23 cellular contexts compared by ENCODE assay signal in the genomic region with DNA sequence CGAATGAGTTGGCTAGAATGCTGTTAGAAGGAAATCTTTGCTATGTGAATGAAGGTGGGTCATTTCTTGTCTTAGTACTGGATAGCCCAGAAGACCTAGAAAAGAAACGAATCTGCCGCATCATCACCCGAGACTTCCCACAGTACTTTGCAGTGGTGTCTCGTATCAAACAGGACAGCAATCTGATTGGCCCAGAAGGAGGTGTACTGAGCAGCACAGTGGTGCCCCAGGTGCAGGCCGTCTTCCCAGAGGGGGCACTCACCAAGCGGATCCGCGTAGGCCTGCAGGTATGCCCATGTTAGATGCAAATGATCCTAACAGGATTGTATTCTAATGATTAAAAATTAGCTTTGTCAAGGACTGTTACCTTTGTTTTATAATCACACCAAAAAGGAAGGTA.
A peak's percentile ranks its signal among the peaks of the same experiment; 100 is the strongest.
DNase-seq lines count a peak whose midpoint lies in the region; ATAC-seq, FAIRE-seq and TF ChIP-seq lines count a peak whose summit lies in the region.
"Had no signal": no experiment of that assay in that cellular context is flagged by ENCODE, and none has a peak within 500 bp of the region (broad histone marks: within the 10 kb centered on the region; RNA-seq: fewer than 3 reads in every experiment).

No MANE protein-coding gene starts in this region.

- no peaks in the 10 kb centered on the region for H3K79me2 ChIP-seq in GM23338 (replicated peaks; ENCODE audit: insufficient read depth)
- no peaks in the 10 kb centered on the region for H3K79me2 ChIP-seq in H1 (ENCODE audit: control insufficient read depth in 1 of 2, insufficient read depth in 2 of 2, low read length in 2 of 2)
- H3K79me2 ChIP-seq in mesendoderm (ENCODE audit: control insufficient read depth, insufficient read depth, low read length), result no peaks in the 10 kb centered on the region

- no peak overlapping the region for H3K14ac ChIP-seq in H1 (ENCODE audit: insufficient read length)

- H3K4me1 Mint-ChIP-seq in GM23338, result peaks cover 26% of the 10 kb centered on the region
- H3K4me1 Mint-ChIP-seq: B cell; CD4-positive, CD25-positive, alpha-beta regulatory T cell had no signal

- peak; percentile 55 for FAIRE-seq in H1 (lab: Jason Lieb, UNC)
- no peak for FAIRE-seq in kidney (lab: Jason Lieb, UNC)
- FAIRE-seq: A204.1, GM12878 had no signal

- H3K27me3 ChIP-seq in GM23338 (ENCODE audit: insufficient read depth) (no peaks in the 10 kb centered on the region), H1 (replicated peaks in 1 of 4; ENCODE audit: control insufficient read depth in 3 of 4, extremely low read depth in 1 of 4, insufficient read depth in 3 of 4, low read length in 3 of 4) (no peaks in the 10 kb centered on the region), mesendoderm (ENCODE audit: insufficient read depth, low read length, poor library complexity) (no peaks in the 10 kb centered on the region), ascending aorta (no peaks in the 10 kb centered on the region)
- H3K27me3 ChIP-seq: BLaER1 had no signal

- no peak overlapping the region for H2BK20ac ChIP-seq in H1 (ENCODE audit: low read length)

- no peak overlapping the region for H3K9ac ChIP-seq in H1 (replicated peaks in 1 of 4; ENCODE audit: extremely low read depth in 1 of 4, low read depth in 3 of 4, low read length in 3 of 4)
- no peak overlapping the region for H3K9ac ChIP-seq in kidney (ENCODE audit: low read length in 2 of 2)
- H3K9ac ChIP-seq in mesendoderm (ENCODE audit: low read length), result no peak overlapping the region
- H3K9ac ChIP-seq: BLaER1 had no signal

- no peak overlapping the region for H3K4me2 ChIP-seq in GM23338
- H3K4me2 ChIP-seq in H1 (ENCODE audit: insufficient read depth in 1 of 2, low read depth in 2 of 2, low read length in 2 of 2), result no peak overlapping the region
- no peak overlapping the region for H3K4me2 ChIP-seq in mesendoderm (ENCODE audit: low read length)
- H3K4me2 ChIP-seq: BLaER1 had no signal

- H2BK12ac ChIP-seq in H1 (ENCODE audit: low read depth, low read length), result no peak overlapping the region

- H3K4me3 Mint-ChIP-seq in GM23338, result no peak overlapping the region
- H3K4me3 Mint-ChIP-seq: B cell; CD4-positive, CD25-positive, alpha-beta regulatory T cell; CD8-positive, alpha-beta T cell; HFFc6 had no signal

- no peak for TF ChIP-seq POLR2A in H1 (IDR thresholded peaks at IDR 0.05; ENCODE audit: control extremely low read depth in 1 of 2, low read depth in 2 of 2, low read length in 2 of 2)

- no peak overlapping the region for H3K4me3 ChIP-seq in GM23338
- H3K4me3 ChIP-seq in H1 (ENCODE audit: extremely low read depth in 1 of 4, insufficient read depth in 2 of 4, low read depth in 3 of 4, low read length in 4 of 4), result no peak overlapping the region
- peak overlapping the region; percentile 38 to 43 for H3K4me3 ChIP-seq in kidney (ENCODE audit: low read length in 2 of 2)
- no peak overlapping the region for H3K4me3 ChIP-seq in mesendoderm (ENCODE audit: low read length)
- H3K4me3 ChIP-seq in ascending aorta, result no peak overlapping the region
- H3K4me3 ChIP-seq: BLaER1, GM12878, HAP-1 had no signal

- H3K27ac ChIP-seq in GM23338 (ENCODE audit: low read depth) (no peak overlapping the region), H1 (ENCODE audit: low read depth, low read length) (no peak overlapping the region), kidney (ENCODE audit: low read depth in 2 of 2, low read length in 2 of 2) (no peak overlapping the region), mesendoderm (ENCODE audit: low read depth, low read length) (no peak overlapping the region), ascending aorta (no peak overlapping the region)
- H3K27ac ChIP-seq: 22Rv1, BLaER1, C4-2B had no signal

- H3K4ac ChIP-seq in H1 (replicated peaks; ENCODE audit: insufficient read length, low read depth, low read length) (no peak overlapping the region), mesendoderm (ENCODE audit: low read depth, low read length) (no peak overlapping the region)

- H2BK15ac ChIP-seq in H1 (ENCODE audit: low read length), result no peak overlapping the region
- no peak overlapping the region for H2BK15ac ChIP-seq in mesendoderm (replicated peaks; ENCODE audit: low read depth)

- TF ChIP-seq CTCF in GM23338 (conservative IDR thresholded peaks at IDR 0.05; ENCODE audit: low read depth in 2 of 2) (no peak), H1 (IDR thresholded peaks at IDR 0.05; ENCODE audit: control extremely low read depth in 1 of 3, insufficient read depth in 1 of 3, low read depth in 1 of 3, low read length in 3 of 3) (no peak), kidney (IDR thresholded peaks at IDR 0.05; ENCODE audit: borderline replicate concordance, extremely low read depth, insufficient read depth) (no peak), ascending aorta (IDR thresholded peaks at IDR 0.05) (no peak)

- H3K36me3 ChIP-seq in GM23338 (ENCODE audit: insufficient read depth) (no peaks in the 10 kb centered on the region), H1 (ENCODE audit: control insufficient read depth in 2 of 4, insufficient read depth in 4 of 4, low read length in 3 of 4) (peaks cover 3 to 56% (median 19%) of the 10 kb centered on the region in 4 experiments; a peak in 7 of 8 replicates), kidney (ENCODE audit: control insufficient read depth in 1 of 2, insufficient read depth in 2 of 2, low read length in 2 of 2) (peaks cover 0 to 13% of the 10 kb centered on the region in 2 donors), mesendoderm (ENCODE audit: control insufficient read depth, insufficient read depth, low read length) (no peaks in the 10 kb centered on the region), ascending aorta (peaks cover 0 to 3% of the 10 kb centered on the region in 2 donors)
- H3K36me3 ChIP-seq: BLaER1, HAP-1 had no signal

- no peak overlapping the region for H2AFZ ChIP-seq in GM23338
- no peak overlapping the region for H2AFZ ChIP-seq in H1 (ENCODE audit: low read length)

- H3K4me1 ChIP-seq in GM23338 (ENCODE audit: insufficient read depth) (peaks cover 15% of the 10 kb centered on the region; the same call in 1 of the 2 replicates), H1 (replicated peaks in 1 of 4; ENCODE audit: control insufficient read depth in 3 of 4, insufficient read depth in 4 of 4, low read length in 3 of 4) (peaks cover 0 to 6% (median 3%) of the 10 kb centered on the region in 4 experiments; a peak in 5 of 7 replicates), kidney (ENCODE audit: control insufficient read depth in 1 of 2, insufficient read depth in 1 of 2, low read depth in 1 of 2, low read length in 2 of 2) (peaks cover 0 to 5% of the 10 kb centered on the region in 2 donors), mesendoderm (ENCODE audit: control insufficient read depth, low read depth, low read length) (no peaks in the 10 kb centered on the region), ascending aorta (no peaks in the 10 kb centered on the region)
- H3K4me1 ChIP-seq: BLaER1 had no signal

- H3K18ac ChIP-seq in H1 (ENCODE audit: extremely low read depth, low read length) (no peak overlapping the region), mesendoderm (ENCODE audit: low read length) (no peak overlapping the region)

- H2AK5ac ChIP-seq in H1 (ENCODE audit: low read depth, low read length), result no peak overlapping the region
- no peak overlapping the region for H2AK5ac ChIP-seq in mesendoderm (ENCODE audit: low read length)

- H4K5ac ChIP-seq in H1 (ENCODE audit: insufficient read length, low read depth, low read length) (no peak overlapping the region), mesendoderm (ENCODE audit: low read length) (no peak overlapping the region)

- H3K56ac ChIP-seq in H1 (replicated peaks; ENCODE audit: insufficient read length, low read depth, low read length) (no peak overlapping the region), mesendoderm (ENCODE audit: low read length) (no peak overlapping the region)

- H3K9me3 Mint-ChIP-seq in GM23338, result no peaks in the 10 kb centered on the region
- H3K9me3 Mint-ChIP-seq: CD8-positive, alpha-beta T cell; HFFc6 had no signal

- H3K9me3 ChIP-seq in H1 (ENCODE audit: insufficient read depth in 2 of 2, low read depth in 1 of 2, low read length in 1 of 2) (no peaks in the 10 kb centered on the region), kidney (ENCODE audit: control insufficient read depth in 1 of 2, low read length in 2 of 2) (no peaks in the 10 kb centered on the region), ascending aorta (no peaks in the 10 kb centered on the region)
- H3K9me3 ChIP-seq: BLaER1, Caco-2, HAP-1 had no signal

- no peak for TF ChIP-seq EP300 in H1 (IDR thresholded peaks at IDR 0.05; ENCODE audit: borderline replicate concordance in 1 of 2, low read depth in 2 of 2, low read length in 2 of 2)

- POLR2A ChIA-PET in H1 (lab: Charles Lee; ENCODE audit: partially characterized antibody), result no interaction called here

- no peaks in the 10 kb centered on the region for H3K9me2 ChIP-seq in GM23338 (ENCODE audit: insufficient read depth)

- H3K27ac Mint-ChIP-seq in GM23338, result peak overlapping the region; percentile 86
- H3K27ac Mint-ChIP-seq: B cell; CD4-positive, CD25-positive, alpha-beta regulatory T cell; CD8-positive, alpha-beta T cell; HFFc6 had no signal

- ATAC-seq in GM23338 (peak; percentile 48; the same call in 2 of the 3 replicates), GM18870 (IDR thresholded peaks at IDR 0.05; ENCODE audit: unreplicated experiment) (no peak)
- ATAC-seq: CD8-positive, alpha-beta T cell; GM12878 had no signal

- H3K79me1 ChIP-seq in H1 (ENCODE audit: low read depth, low read length) (no peaks in the 10 kb centered on the region), mesendoderm (ENCODE audit: low read length) (no peaks in the 10 kb centered on the region)

- peak overlapping the region; percentile 45; the same call in 1 of the 2 replicates for H4K8ac ChIP-seq in H1 (ENCODE audit: extremely low read depth, insufficient read depth, low read length)
- H4K8ac ChIP-seq in mesendoderm (ENCODE audit: low read depth, low read length), result no peak overlapping the region

- H2BK120ac ChIP-seq in H1 (replicated peaks; ENCODE audit: low read depth, low read length) (no peak overlapping the region), mesendoderm (ENCODE audit: low read depth, low read length) (no peak overlapping the region)

- H3K23ac ChIP-seq in H1 (ENCODE audit: insufficient read length) (no peak overlapping the region), mesendoderm (ENCODE audit: low read length) (no peak overlapping the region)

- 92% methylated on average over 9 of the region's 9 CpGs; no CpG with 5 or more reads in 1 of the 2 experiments for WGBS in H1 (ENCODE audit: extremely low coverage in 1 of 2, insufficient coverage in 1 of 2, insufficient read length in 1 of 2, insufficient replicate concordance in 2 of 2, low coverage in 1 of 2, low lambda C conversion rate in 2 of 2, missing lambda C conversion rate in 1 of 2), 2 experiments
- WGBS in mesendoderm (ENCODE audit: extremely low coverage, insufficient coverage, low lambda C conversion rate), result no CpG with 5 or more reads among the region's 9 CpGs

- H3K27me3 Mint-ChIP-seq in GM23338 (ENCODE audit: insufficient read depth, low read depth, poor library complexity), result peaks cover 1% of the 10 kb centered on the region
- H3K27me3 Mint-ChIP-seq: CD4-positive, CD25-positive, alpha-beta regulatory T cell had no signal

- CTCF ChIA-PET in H1 (lab: Charles Lee; ENCODE audit: partially characterized antibody), result interaction anchor here (0.7 to 1.6 kb wide), 4 partner anchors 14 to 916 kb away, joined by 3 to 7 read pairs (median 3); no protein-coding TSS in a partner anchor

- DNase-seq in GM23338 (ENCODE audit: low spot score) (no peak), H1 (ENCODE audit: low read depth in 1 of 2, low spot score in 2 of 2) (no peak), kidney (no peak), mesendoderm (peak; percentile 36), ascending aorta (ENCODE audit: low spot score in 2 of 2) (no peak)
- DNase-seq in effector CD8-positive, alpha-beta T cell (lab: John Stamatoyannopoulos, UW), result no peak
- DNase-seq in effector CD4-positive, alpha-beta T cell, result no peak
- DNase-seq: Caco-2; CD4-positive, CD25-positive, alpha-beta regulatory T cell; CD8-positive, alpha-beta T cell; DMS153; DMS79; EL; GDM1; HFFc6 had no signal

- H2BK5ac ChIP-seq in H1 (ENCODE audit: low read depth, low read length), result no peak overlapping the region
- H2BK5ac ChIP-seq in mesendoderm (ENCODE audit: low read length), result no peak overlapping the region

- no peaks in the 10 kb centered on the region for H3K23me2 ChIP-seq in H1 (ENCODE audit: low read depth, low read length)

- TF ChIP-seq RAD21 in H1 (IDR thresholded peaks at IDR 0.05 in 1 of 2, conservative IDR thresholded peaks at IDR 0.05 in 1 of 2; ENCODE audit: low read depth in 2 of 2, low read length in 2 of 2), result no peak

- peaks cover 9% of the 10 kb centered on the region; the same call in 2 of the 3 replicates for H3K36me3 Mint-ChIP-seq in GM23338 (ENCODE audit: low read depth)
- H3K36me3 Mint-ChIP-seq: CD8-positive, alpha-beta T cell had no signal

- H4K91ac ChIP-seq in H1 (replicated peaks; ENCODE audit: insufficient read length, low read length), result no peak overlapping the region

- intact Hi-C loops in kidney (cut with DNase I), result no loop called here
- intact Hi-C loops in ascending aorta (cut with DNase I), result no loop called here

- no peaks in the 10 kb centered on the region for H4K20me1 ChIP-seq in GM23338 (replicated peaks; ENCODE audit: insufficient read depth)
- H4K20me1 ChIP-seq in H1 (replicated peaks in 1 of 2; ENCODE audit: control insufficient read depth in 1 of 2, insufficient read depth in 2 of 2, low read length in 2 of 2), result no peaks in the 10 kb centered on the region
- H4K20me1 ChIP-seq: BLaER1 had no signal

- H3F3A ChIP-seq in GM23338 (replicated peaks; ENCODE audit: low read depth), result no peaks in the 10 kb centered on the region

Comparison
In these comparisons a context has a peak if more than half of its experiments do, and no peak if none do; other contexts are left out.
1. H3K4me3 ChIP-seq: peak in kidney (2 of 2); none in GM23338 (single experiment), H1 (0 of 4), mesendoderm (single experiment) and ascending aorta (0 of 2).